In the genomic region with DNA sequence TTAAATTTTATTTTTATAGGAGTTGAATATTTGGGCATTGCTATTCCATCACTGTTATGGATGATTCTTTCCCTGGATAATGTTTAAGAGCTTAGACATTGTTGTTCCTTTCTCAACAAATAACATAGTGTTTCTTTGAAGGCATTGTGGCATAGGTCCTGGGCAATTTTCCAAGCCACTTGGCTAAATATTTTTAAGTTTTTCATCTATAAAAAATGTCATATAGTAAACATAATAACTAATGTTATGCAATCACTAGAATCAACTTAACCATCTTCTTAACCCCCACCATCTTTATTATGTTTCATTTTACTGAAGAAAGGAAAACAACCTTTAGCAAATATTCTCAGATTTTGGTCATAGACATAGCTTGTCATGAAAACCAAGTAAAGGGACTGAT, we compare ENCODE assay signal across 7 cellular contexts.
"Had no signal": no experiment of that assay in that cellular context is flagged by ENCODE, and none has a peak within 500 bp of the region (broad histone marks: within the 10 kb centered on the region; RNA-seq: fewer than 3 reads in every experiment).

No MANE protein-coding gene starts in this region.

- ATAC-seq: HepG2 had no signal

- H3K9ac ChIP-seq: KMS-11 had no signal

- DNase-seq: GOT3, H7, HCEC 1CT, Karpas-422, KBM-7 had no signal

- H3K4me2 ChIP-seq: KMS-11 had no signal

- H3K27ac ChIP-seq: KMS-11 had no signal
